Comparison of ENCODE assay signal across 23 cellular contexts in the genomic region with DNA sequence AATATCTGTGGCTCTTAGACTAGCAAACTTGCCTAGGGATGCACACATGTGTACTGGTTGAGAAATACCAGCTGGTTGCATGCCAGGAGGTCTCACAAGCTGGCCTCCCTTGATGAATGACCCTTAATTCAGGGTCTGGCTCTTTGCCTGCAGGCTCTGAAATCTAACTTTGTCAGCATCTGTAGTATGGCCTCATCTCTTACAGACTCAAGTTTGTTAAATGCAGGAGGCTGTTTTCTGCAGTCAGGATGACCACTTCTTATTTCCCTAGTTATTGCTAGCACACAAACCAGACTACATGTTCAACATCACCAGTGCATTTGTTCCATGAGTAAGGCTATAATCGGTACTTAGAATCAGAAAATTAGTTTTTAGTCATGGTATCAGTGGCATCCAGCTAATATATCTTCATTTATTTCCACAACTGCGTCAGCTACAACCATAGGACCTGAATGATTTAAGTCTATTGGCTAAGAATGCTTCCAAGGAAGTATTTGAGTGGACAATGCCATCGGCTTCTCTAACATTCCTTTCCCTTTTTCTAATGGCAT. TPM values are rescaled to one million over a fixed set of nuclear protein-coding genes. Genes with fewer than 3 reads are reported as not detected.
DNase-seq lines count a peak whose midpoint lies in the region; ATAC-seq and TF ChIP-seq lines count a peak whose summit lies in the region.
"Had no signal": no experiment of that assay in that cellular context is flagged by ENCODE, and none has a peak within 500 bp of the region (broad histone marks: within the 10 kb centered on the region; RNA-seq: fewer than 3 reads in every experiment).

No MANE protein-coding gene starts in this region.

- H3K36me3 ChIP-seq in MG63 = no peaks in the 10 kb centered on the region
- no peaks in the 10 kb centered on the region for H3K36me3 ChIP-seq in neural progenitor cell
- H3K36me3 ChIP-seq: BE2C, left ventricle myocardium inferior, vagina had no signal

- H3K4me3 ChIP-seq in MG63 (no peak overlapping the region), cardiac fibroblast (replicated peaks in 1 of 2; ENCODE audit: low read depth in 2 of 2, low read length in 2 of 2) (no peak overlapping the region), neural progenitor cell (no peak overlapping the region)
- H3K4me3 ChIP-seq: left ventricle myocardium inferior, vagina had no signal

- H3K9me3 ChIP-seq in MG63 = no peaks in the 10 kb centered on the region
- H3K9me3 ChIP-seq in neural progenitor cell (ENCODE audit: low read depth) = no peaks in the 10 kb centered on the region
- no peaks in the 10 kb centered on the region for H3K9me3 ChIP-seq in T-helper 17 cell (ENCODE audit: control insufficient read depth, low read length, poor library complexity, severe bottlenecking)
- H3K9me3 ChIP-seq: BE2C, left ventricle myocardium inferior, vagina had no signal

- CTCF ChIA-PET in HEK293T (lab: Yijun Ruan, JAX) = interaction anchor here (1.2 kb wide), 1 partner anchor 8 kb away, joined by 3 read pairs; no protein-coding TSS in a partner anchor

- no peak overlapping the region for H2AFZ ChIP-seq in neural progenitor cell (replicated peaks)

- no peaks in the 10 kb centered on the region for H3K4me1 ChIP-seq in neural progenitor cell
- H3K4me1 ChIP-seq: BE2C, left ventricle myocardium inferior, vagina had no signal

- peaks cover 3% of the 10 kb centered on the region for H3K9me3 Mint-ChIP-seq in neural progenitor cell

- H3K4me3 Mint-ChIP-seq in neural progenitor cell (no peak overlapping the region), T-helper 17 cell (no peak overlapping the region)
- H3K4me3 Mint-ChIP-seq: activated CD8-positive, alpha-beta T cell treated with anti-CD3 and anti-CD28 coated beads for 36 hours; activated naive CD8-positive, alpha-beta T cell treated with anti-CD3 and anti-CD28 coated beads, Interleukin-2, amount 50 U/mL, for 24 hours; activated T-helper 1 cell treated with anti-CD3 and anti-CD28 coated beads, Interleukin-12 subunit alpha, Interleukin-12 subunit beta, Interleukin-2, Interleukin-4 antibody, amounts not matched to agents 30 ng/mL and 10 ng/mL and 1 ng/mL, durations not matched to agents 14 hours and 24 hours and 36 hours; stimulated activated naive CD8-positive, alpha-beta T cell treated with anti-CD3 and anti-CD28 coated beads, Interleukin-15, Interleukin-2, amounts not matched to agents 100 ng/mL and 50 ng/mL, for 24 hours had no signal

- H3K4me1 Mint-ChIP-seq in neural progenitor cell (peaks cover 14% of the 10 kb centered on the region), T-helper 17 cell (no peaks in the 10 kb centered on the region)
- H3K4me1 Mint-ChIP-seq: activated naive CD8-positive, alpha-beta T cell treated with anti-CD3 and anti-CD28 coated beads, Interleukin-2, amount 50 U/mL, for 24 hours had no signal

- H3K36me3 Mint-ChIP-seq in neural progenitor cell (no peaks in the 10 kb centered on the region), T-helper 17 cell (ENCODE audit: low read depth) (no peaks in the 10 kb centered on the region)

- no peak overlapping the region for H3K9ac ChIP-seq in neural progenitor cell

- H3K4me2 ChIP-seq in neural progenitor cell = no peak overlapping the region

- no peak for TF ChIP-seq CTCF in AG09319 (IDR thresholded peaks at IDR 0.05; ENCODE audit: low read depth, low read length)
- TF ChIP-seq CTCF in cardiac fibroblast (IDR thresholded peaks at IDR 0.05; ENCODE audit: low read depth, low read length) = no peak
- TF ChIP-seq CTCF in neural progenitor cell (IDR thresholded peaks at IDR 0.05) = no peak

- H3F3A ChIP-seq in neural progenitor cell (ENCODE audit: low read depth) = no peaks in the 10 kb centered on the region

- no peaks in the 10 kb centered on the region for H3K27me3 ChIP-seq in MG63
- no peaks in the 10 kb centered on the region for H3K27me3 ChIP-seq in neural progenitor cell
- H3K27me3 ChIP-seq: BE2C, vagina had no signal

- ATAC-seq in T-helper 17 cell (no peak), HG02970 (IDR thresholded peaks at IDR 0.05; ENCODE audit: low FRiP score, unreplicated experiment) (no peak)
- ATAC-seq: activated CD8-positive, alpha-beta T cell treated with anti-CD3 and anti-CD28 coated beads for 36 hours; activated naive CD8-positive, alpha-beta T cell treated with anti-CD3 and anti-CD28 coated beads, Interleukin-2, amount 50 U/mL, for 24 hours; Panc1 had no signal

- no peak overlapping the region for H3K27ac ChIP-seq in neural progenitor cell
- H3K27ac ChIP-seq: left ventricle myocardium inferior, vagina had no signal

- H4K20me1 ChIP-seq in neural progenitor cell (ENCODE audit: low read depth) = no peaks in the 10 kb centered on the region

- DNase-seq in AG09319 (ENCODE audit: extremely low read depth, low read depth) = peak; percentile 61
- peak; percentile 0 for DNase-seq in MG63
- peak; percentile 82 to 95 for DNase-seq in cardiac fibroblast (ENCODE audit: low read depth in 2 of 2)
- DNase-seq in myocyte (ENCODE audit: low read depth) = peak; percentile 36
- DNase-seq in neural progenitor cell (ENCODE audit: low spot score) = no peak
- DNase-seq in T-helper 17 cell = no peak
- no peak for DNase-seq in HEK293T (ENCODE audit: extremely low spot score)
- DNase-seq: activated CD8-positive, alpha-beta T cell treated with anti-CD3 and anti-CD28 coated beads for 36 hours; activated naive CD8-positive, alpha-beta T cell treated with anti-CD3 and anti-CD28 coated beads, Interleukin-2, amount 50 U/mL, for 24 hours; BE2C; cortex of kidney; DMS53; left ventricle myocardium inferior; NCI-H1694 treated with DMSO at 0.1 percent for 48 hours; NCI-H526 treated with DMSO at 0.1 percent for 48 hours; stimulated activated CD4-positive, alpha-beta T cell treated with anti-CD3 and anti-CD28 coated beads, Interleukin-12 subunit alpha, Interleukin-12 subunit beta, amount 100 ng/mL, for 4 hours had no signal

- POLR2A ChIA-PET in HEK293T (lab: Yijun Ruan, JAX) = no interaction called here

- no peaks in the 10 kb centered on the region for H3K27me3 Mint-ChIP-seq in neural progenitor cell (ENCODE audit: insufficient read depth, low read depth)
- H3K27me3 Mint-ChIP-seq in T-helper 17 cell = no peaks in the 10 kb centered on the region
- H3K27me3 Mint-ChIP-seq: activated CD8-positive, alpha-beta T cell treated with anti-CD3 and anti-CD28 coated beads for 36 hours; activated naive CD8-positive, alpha-beta T cell treated with anti-CD3 and anti-CD28 coated beads, Interleukin-2, amount 50 U/mL, for 24 hours; progenitor cell of endocrine pancreas; stimulated activated naive CD8-positive, alpha-beta T cell treated with anti-CD3 and anti-CD28 coated beads, Interleukin-15, Interleukin-2, amounts not matched to agents 100 ng/mL and 50 ng/mL, for 24 hours had no signal

- no peak overlapping the region for H3K27ac Mint-ChIP-seq in neural progenitor cell
- no peak overlapping the region for H3K27ac Mint-ChIP-seq in T-helper 17 cell
- H3K27ac Mint-ChIP-seq: activated CD8-positive, alpha-beta T cell treated with anti-CD3 and anti-CD28 coated beads for 36 hours; activated naive CD8-positive, alpha-beta T cell treated with anti-CD3 and anti-CD28 coated beads, Interleukin-2, amount 50 U/mL, for 24 hours; activated T-helper 1 cell treated with anti-CD3 and anti-CD28 coated beads, Interleukin-12 subunit alpha, Interleukin-12 subunit beta, Interleukin-2, Interleukin-4 antibody, amounts not matched to agents 30 ng/mL and 10 ng/mL and 1 ng/mL, durations not matched to agents 14 hours and 24 hours and 36 hours; progenitor cell of endocrine pancreas; stimulated activated naive CD8-positive, alpha-beta T cell treated with anti-CD3 and anti-CD28 coated beads, Interleukin-15, Interleukin-2, amounts not matched to agents 100 ng/mL and 50 ng/mL, for 24 hours had no signal

- no peaks in the 10 kb centered on the region for H3K79me2 ChIP-seq in neural progenitor cell (ENCODE audit: low read depth)

TF ChIP-seq in HEK293T, 16 proteins besides CTCF, POLR2A, EP300 and RAD21:
- TF ChIP-seq HDGF (IDR thresholded peaks at IDR 0.05; ENCODE audit: borderline replicate concordance) = no peak

RNA-seq across cellular contexts. Expression of a gene that starts 23.3 kb away (rescaled TPM):
- total RNA-seq in MG63 (2014; rRNA removed; shearing (Covaris generic); ENCODE audit: low replicate concordance) = 10.5 and 15.1 TPM in 2 replicates
- total RNA-seq in myocyte (133 and 144 TPM in 2 replicates), neural progenitor cell (ENCODE audit: low replicate concordance) (not detected in 2 replicates), T-helper 17 cell (not detected)
- polyA plus RNA-seq in myocyte (2012) = 116 TPM
- total RNA-seq: activated CD8-positive, alpha-beta T cell treated with anti-CD3 and anti-CD28 coated beads for 36 hours; activated T-helper 1 cell treated with anti-CD3 and anti-CD28 coated beads, Interleukin-12 subunit alpha, Interleukin-12 subunit beta, Interleukin-2, Interleukin-4 antibody, amounts not matched to agents 30 ng/mL and 10 ng/mL and 1 ng/mL, durations not matched to agents 14 hours and 24 hours and 36 hours; HT1080 had no signal

Comparison
In these comparisons a context has a peak if more than half of its experiments do, and no peak if none do; other contexts are left out.
1. DNase-seq: peak in AG09319 (single experiment), MG63 (single experiment), cardiac fibroblast (2 of 2) and myocyte (single experiment); none in neural progenitor cell (single experiment), T-helper 17 cell (0 of 3) and HEK293T (single experiment).